ENCODE assay signal across 8 cellular contexts in the genomic region with DNA sequence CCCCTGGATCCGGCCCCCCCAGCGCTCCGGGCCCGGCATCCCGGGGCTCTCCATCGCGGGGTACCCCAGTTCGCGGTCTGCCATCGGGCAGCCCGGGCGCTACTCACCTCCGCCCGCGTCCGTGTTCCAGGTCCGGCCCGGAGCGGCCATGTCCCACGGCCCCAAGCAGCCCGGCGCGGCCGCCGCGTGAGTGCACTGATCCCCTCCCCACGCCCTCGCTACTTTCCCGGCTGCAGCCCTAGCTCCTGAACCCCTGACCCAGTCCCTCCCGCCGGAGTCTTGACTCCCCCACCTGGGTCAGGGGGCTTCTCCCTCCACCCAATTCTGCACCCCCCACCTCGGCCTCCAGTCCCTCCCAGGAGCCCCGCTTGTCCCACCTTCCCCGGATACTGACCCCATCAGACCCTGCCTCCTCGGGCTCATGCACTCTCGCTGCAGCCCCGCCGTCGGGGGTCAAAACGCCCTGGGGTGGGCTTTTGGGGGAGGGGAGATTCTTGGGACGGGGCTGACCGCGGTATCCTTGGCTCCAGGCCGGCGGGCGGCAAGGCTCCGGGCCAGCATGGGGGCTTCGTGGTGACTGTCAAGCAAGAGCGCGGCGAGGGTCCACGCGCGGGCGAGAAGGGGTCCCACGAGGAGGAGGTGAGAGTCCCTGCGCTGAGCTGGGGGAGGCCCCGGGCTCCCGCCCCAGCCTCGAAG. TPM values are rescaled to one million over a fixed set of nuclear protein-coding genes. Genes with fewer than 3 reads are reported as not detected.
DNase-seq lines count a peak whose midpoint lies in the region; ATAC-seq, FAIRE-seq and TF ChIP-seq lines count a peak whose summit lies in the region.

No MANE protein-coding gene starts in this region.

- intact Hi-C loops in activated CD4-positive, alpha-beta T cell treated with anti-CD3 and anti-CD28 coated beads for 36 hours (cut with DNase I, micrococcal nuclease): loop anchor here (1.0 to 5.0 kb wide), 7 partner anchors 67 to 769 kb away; a partner anchor contains a TSS
- intact Hi-C loops in kidney (cut with DNase I): no loop called here

- ATAC-seq in activated CD4-positive, alpha-beta T cell treated with anti-CD3 and anti-CD28 coated beads for 36 hours: peak; percentile 1
- peak; percentile 6 for ATAC-seq in HG03521 (IDR thresholded peaks at IDR 0.05; ENCODE audit: unreplicated experiment)

- no peaks in the 10 kb centered on the region for H3K9me3 ChIP-seq in adipocyte (ENCODE audit: control insufficient read depth, low read length)
- no peaks in the 10 kb centered on the region for H3K9me3 ChIP-seq in kidney (ENCODE audit: control insufficient read depth in 1 of 2, low read length in 2 of 2)
- H3K9me3 ChIP-seq in stomach smooth muscle (ENCODE audit: control insufficient read depth in 2 of 2, low read length in 2 of 2): no peaks in the 10 kb centered on the region

- peaks cover 11% of the 10 kb centered on the region for H3K4me1 Mint-ChIP-seq in activated CD4-positive, alpha-beta T cell treated with anti-CD3 and anti-CD28 coated beads for 36 hours

- H3K4me3 Mint-ChIP-seq in activated CD4-positive, alpha-beta T cell treated with anti-CD3 and anti-CD28 coated beads for 36 hours: peak overlapping the region; percentile 73

- CTCF ChIA-PET in activated CD4-positive, alpha-beta T cell treated with anti-CD3 and anti-CD28 coated beads for 36 hours (lab: Charles Lee): interaction anchor here (0.7 kb wide), 1 partner anchor 27 kb away, joined by 3 read pairs; no protein-coding TSS in a partner anchor

- H3K36me3 Mint-ChIP-seq in activated CD4-positive, alpha-beta T cell treated with anti-CD3 and anti-CD28 coated beads for 36 hours (ENCODE audit: low read depth): peaks cover 12% of the 10 kb centered on the region

- no peaks in the 10 kb centered on the region for H3K9me3 Mint-ChIP-seq in activated CD4-positive, alpha-beta T cell treated with anti-CD3 and anti-CD28 coated beads for 36 hours (ENCODE audit: low read depth)

- H3K4me3 ChIP-seq in adipocyte (ENCODE audit: low read length) (peak overlapping the region; percentile 90), kidney (ENCODE audit: low read length in 2 of 2) (peak overlapping the region; percentile 70 to 76), stomach smooth muscle (ENCODE audit: low read length in 2 of 2) (peak overlapping the region; percentile 65 to 80)

- peak overlapping the region; percentile 91 for H3K9ac ChIP-seq in adipocyte (ENCODE audit: low read length)
- H3K9ac ChIP-seq in kidney (ENCODE audit: low read length in 2 of 2): peak overlapping the region; percentile 32 to 65
- H3K9ac ChIP-seq in stomach smooth muscle (ENCODE audit: low read length in 2 of 2): peak overlapping the region; percentile 51 to 63

- no peak overlapping the region for H3K27ac Mint-ChIP-seq in activated CD4-positive, alpha-beta T cell treated with anti-CD3 and anti-CD28 coated beads for 36 hours

- H3K27ac ChIP-seq in kidney (ENCODE audit: low read depth in 2 of 2, low read length in 2 of 2) (no peak overlapping the region), stomach smooth muscle (ENCODE audit: low read length) (no peak overlapping the region)

- TF ChIP-seq CTCF in kidney (IDR thresholded peaks at IDR 0.05; ENCODE audit: borderline replicate concordance, extremely low read depth, insufficient read depth): no peak

- no peaks in the 10 kb centered on the region for H3K27me3 Mint-ChIP-seq in activated CD4-positive, alpha-beta T cell treated with anti-CD3 and anti-CD28 coated beads for 36 hours

- H3K36me3 ChIP-seq in adipocyte (ENCODE audit: control insufficient read depth, insufficient read depth, low read length, severe bottlenecking) (peaks cover 5% of the 10 kb centered on the region), kidney (ENCODE audit: control insufficient read depth in 1 of 2, insufficient read depth in 2 of 2, low read length in 2 of 2) (peaks cover 0 to 2% of the 10 kb centered on the region in 2 donors), stomach smooth muscle (ENCODE audit: control insufficient read depth in 2 of 2, insufficient read depth in 2 of 2, low read length in 2 of 2) (peaks cover 2 to 3% of the 10 kb centered on the region in 2 donors)

- FAIRE-seq in kidney (lab: Jason Lieb, UNC): no peak

- H3K4me1 ChIP-seq in adipocyte (ENCODE audit: control insufficient read depth, insufficient read depth, low read length) (peaks cover 14% of the 10 kb centered on the region), kidney (ENCODE audit: control insufficient read depth in 1 of 2, insufficient read depth in 1 of 2, low read depth in 1 of 2, low read length in 2 of 2) (peaks cover 3 to 4% of the 10 kb centered on the region in 2 donors), stomach smooth muscle (ENCODE audit: control insufficient read depth, insufficient read depth, low read length) (peaks cover 29% of the 10 kb centered on the region)

- POLR2A ChIA-PET in activated CD4-positive, alpha-beta T cell treated with anti-CD3 and anti-CD28 coated beads for 36 hours (lab: Charles Lee): interaction anchor here (0.5 to 0.9 kb wide), 3 partner anchors 16 to 117 kb away, joined by 3 to 4 read pairs (median 3); a partner anchor contains a TSS

- peak; percentile 56 for DNase-seq in activated CD4-positive, alpha-beta T cell treated with anti-CD3 and anti-CD28 coated beads for 36 hours
- DNase-seq in activated CD4-positive, alpha-beta T cell treated with anti-CD3 and anti-CD28 coated beads for 1 hour: no peak
- peak; percentile 59 for DNase-seq in adipocyte (ENCODE audit: low read depth)
- peak; percentile 87 for DNase-seq in kidney
- DNase-seq in SIG-M5 (lab: John Stamatoyannopoulos, UW): no peak
- DNase-seq in SIG-M5 treated with dmso at 0.1 percent for 504 hours (lab: John Stamatoyannopoulos, UW; ENCODE audit: unreplicated experiment): no peak

- no peaks in the 10 kb centered on the region for H3K27me3 ChIP-seq in adipocyte (replicated peaks; ENCODE audit: control insufficient read depth, insufficient read depth, low read length)
- H3K27me3 ChIP-seq in stomach smooth muscle (ENCODE audit: control insufficient read depth in 1 of 2, insufficient read depth in 2 of 2, low read length in 2 of 2): no peaks in the 10 kb centered on the region

RNA-seq across cellular contexts. Expression of a gene that starts 0.6 kb away (rescaled TPM):
- 10 to 100 TPM; 59.5 to 62.5 TPM for total RNA-seq in activated CD4-positive, alpha-beta T cell treated with anti-CD3 and anti-CD28 coated beads for 36 hours
- total RNA-seq in kidney: 69.7 TPM
- 82.6 TPM for polyA plus RNA-seq in kidney (ENCODE audit: insufficient read depth, low read depth, low replicate concordance)

RNA-seq across cellular contexts. Expression of a gene that starts 12.0 kb away (rescaled TPM):
- total RNA-seq in activated CD4-positive, alpha-beta T cell treated with anti-CD3 and anti-CD28 coated beads for 36 hours: under 1 TPM; 0.48 to 0.51 TPM
- total RNA-seq in kidney: 2.1 TPM
- polyA plus RNA-seq in kidney (ENCODE audit: insufficient read depth, low read depth, low replicate concordance): 2.1 TPM

RNA-seq across cellular contexts. Expression of a gene that starts 15.9 kb away (rescaled TPM):
- 10 to 100 TPM; 44.7 to 46.7 TPM for total RNA-seq in activated CD4-positive, alpha-beta T cell treated with anti-CD3 and anti-CD28 coated beads for 36 hours
- 124 TPM for total RNA-seq in kidney
- 113 TPM for polyA plus RNA-seq in kidney (ENCODE audit: insufficient read depth, low read depth, low replicate concordance)

RNA-seq across cellular contexts. Expression of a gene that starts 33.4 kb away (rescaled TPM):
- under 1 TPM; 0.64 to 0.72 TPM for total RNA-seq in activated CD4-positive, alpha-beta T cell treated with anti-CD3 and anti-CD28 coated beads for 36 hours
- 6.7 TPM for total RNA-seq in kidney
- polyA plus RNA-seq in kidney (ENCODE audit: insufficient read depth, low read depth, low replicate concordance): 8.8 TPM

RNA-seq across cellular contexts. Expression of a gene that starts 34.3 kb away (rescaled TPM):
- total RNA-seq in activated CD4-positive, alpha-beta T cell treated with anti-CD3 and anti-CD28 coated beads for 36 hours: 1 to 10 TPM; 1.4 to 2.5 TPM
- total RNA-seq in kidney: 9.2 TPM
- polyA plus RNA-seq in kidney (ENCODE audit: insufficient read depth, low read depth, low replicate concordance): 1.2 TPM

Comparison
In these comparisons a context has a peak if more than half of its experiments do, and no peak if none do; other contexts are left out.
1. DNase-seq: peak in activated CD4-positive, alpha-beta T cell treated with anti-CD3 and anti-CD28 coated beads for 36 hours (single experiment), adipocyte (single experiment) and kidney (single experiment); none in activated CD4-positive, alpha-beta T cell treated with anti-CD3 and anti-CD28 coated beads for 1 hour (single experiment), SIG-M5 (single experiment) and SIG-M5 treated with dmso at 0.1 percent for 504 hours (single experiment).
2. Peak in every context shown above with its lines, with median percentiles within 50 percentile points of each other: H3K4me3 ChIP-seq and H3K9ac ChIP-seq.